ENCODE assay signal across 1 cellular context in genomic region chr4:177047070-177047850, GRCh38.
TF ChIP-seq lines count a peak whose summit lies in the region.

No MANE protein-coding gene starts in this region.

TF ChIP-seq in H1, 55 proteins besides CTCF, POLR2A, EP300 and RAD21 (continued from another document):
- TF ChIP-seq, protein P1, sequence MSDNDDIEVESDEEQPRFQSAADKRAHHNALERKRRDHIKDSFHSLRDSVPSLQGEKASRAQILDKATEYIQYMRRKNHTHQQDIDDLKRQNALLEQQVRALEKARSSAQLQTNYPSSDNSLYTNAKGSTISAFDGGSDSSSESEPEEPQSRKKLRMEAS (IDR thresholded peaks at IDR 0.05): no peak
